ENCODE assay signal across 27 cellular contexts in the genomic region with DNA sequence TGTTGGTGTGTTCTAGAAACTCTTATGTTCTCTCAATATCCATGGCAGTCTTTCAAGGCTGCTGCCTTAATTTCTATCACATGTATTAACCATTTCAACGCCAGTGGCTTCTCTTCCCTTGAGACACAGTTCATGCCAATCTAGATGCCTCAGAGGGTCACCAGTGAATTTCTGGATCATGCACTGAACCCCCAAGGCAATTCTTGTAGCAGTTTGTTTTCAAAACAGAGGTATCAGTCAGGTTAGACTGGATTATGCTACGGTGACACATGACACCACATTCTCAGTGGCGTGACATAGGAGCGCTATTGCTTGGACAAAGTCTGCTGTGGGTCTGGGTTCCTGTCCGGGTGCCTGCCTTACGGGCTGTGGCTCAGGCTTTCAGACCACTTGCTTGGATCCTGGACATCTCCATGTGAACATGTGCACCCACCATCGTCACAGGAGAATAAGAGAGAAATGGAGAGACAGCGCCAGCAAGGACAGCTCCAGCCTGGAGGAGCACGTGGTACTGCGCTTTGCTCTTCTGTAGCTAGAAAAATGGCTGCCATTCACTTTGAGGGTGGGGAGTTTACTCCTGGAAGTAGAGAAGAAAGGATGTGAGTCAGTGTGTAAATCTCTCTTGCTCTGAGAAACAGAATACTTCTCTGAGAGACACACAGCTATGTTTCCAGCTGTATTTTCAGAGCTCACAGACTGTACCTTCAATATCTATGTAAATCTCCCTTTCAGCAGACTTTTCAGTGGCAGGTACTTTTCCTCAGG.
"Had no signal": no experiment of that assay in that cellular context is flagged by ENCODE, and none has a peak within 500 bp of the region (broad histone marks: within the 10 kb centered on the region; RNA-seq: fewer than 3 reads in every experiment).

No MANE protein-coding gene starts in this region.

- H3K36me3 ChIP-seq: ascending aorta, cardiac muscle cell, SJSA1 had no signal

- H3K9me3 Mint-ChIP-seq: activated CD4-positive, alpha-beta memory T cell treated with anti-CD3 and anti-CD28 coated beads for 36 hours; activated CD4-positive, alpha-beta T cell treated with anti-CD3 and anti-CD28 coated beads, Interleukin-2, amount 10 ng/mL, durations not matched to agents 7 days and 5 days; activated T-cell treated with anti-CD3 and anti-CD28 coated beads, Interleukin-2, amount 50 U/mL, for 4 hours had no signal

- H3K4me1 Mint-ChIP-seq: activated B cell treated with CpG ODN at 0.5 μM for 24 hours; activated CD4-positive, alpha-beta T cell treated with anti-CD3 and anti-CD28 coated beads, Interleukin-2, amount 10 ng/mL, durations not matched to agents 7 days and 5 days; activated naive CD8-positive, alpha-beta T cell treated with anti-CD3 and anti-CD28 coated beads, Interleukin-2, amount 50 U/mL, for 24 hours had no signal

- H3K27me3 Mint-ChIP-seq: activated B cell treated with CpG ODN at 0.5 μM for 24 hours; activated CD4-positive, alpha-beta memory T cell treated with anti-CD3 and anti-CD28 coated beads for 36 hours; activated CD4-positive, alpha-beta T cell treated with anti-CD3 and anti-CD28 coated beads, Interleukin-2, amount 10 ng/mL, durations not matched to agents 7 days and 5 days; brain had no signal

- H3K27ac ChIP-seq: ascending aorta, cardiac muscle cell, RWPE1, SJSA1 had no signal

- H3K4me3 ChIP-seq: ascending aorta, cardiac muscle cell, SJSA1 had no signal

- ATAC-seq: activated naive CD4-positive, alpha-beta T cell treated with anti-CD3 and anti-CD28 coated beads, Interleukin-2, amount 50 U/mL, for 72 hours; activated naive CD8-positive, alpha-beta T cell treated with anti-CD3 and anti-CD28 coated beads, Interleukin-2, amount 50 U/mL, for 24 hours; activated T-cell treated with anti-CD3 and anti-CD28 coated beads, Interleukin-2, amount 50 U/mL, for 4 hours; Panc1; T-helper 17 cell had no signal

- H3K27me3 ChIP-seq: ascending aorta, cardiac muscle cell, SJSA1 had no signal

- H3K27ac Mint-ChIP-seq: activated B cell treated with CpG ODN at 0.5 μM for 24 hours; activated CD4-positive, alpha-beta memory T cell treated with anti-CD3 and anti-CD28 coated beads for 36 hours; activated CD4-positive, alpha-beta T cell treated with anti-CD3 and anti-CD28 coated beads, Interleukin-2, amount 10 ng/mL, durations not matched to agents 7 days and 5 days; activated naive CD4-positive, alpha-beta T cell treated with anti-CD3 and anti-CD28 coated beads, Interleukin-2, amount 50 U/mL, for 72 hours; activated naive CD8-positive, alpha-beta T cell treated with anti-CD3 and anti-CD28 coated beads, Interleukin-2, amount 50 U/mL, for 24 hours; brain; T-helper 17 cell had no signal

- H3K36me3 Mint-ChIP-seq: activated CD4-positive, alpha-beta memory T cell treated with anti-CD3 and anti-CD28 coated beads for 36 hours; activated naive CD4-positive, alpha-beta T cell treated with anti-CD3 and anti-CD28 coated beads, Interleukin-2, amount 50 U/mL, for 72 hours; brain had no signal

- H3K9me3 ChIP-seq: ascending aorta, SJSA1 had no signal

- H3K4me3 Mint-ChIP-seq: activated B cell treated with CpG ODN at 0.5 μM for 24 hours; activated CD4-positive, alpha-beta memory T cell treated with anti-CD3 and anti-CD28 coated beads for 36 hours; activated CD4-positive, alpha-beta T cell treated with anti-CD3 and anti-CD28 coated beads, Interleukin-2, amount 10 ng/mL, durations not matched to agents 7 days and 5 days; activated naive CD8-positive, alpha-beta T cell treated with anti-CD3 and anti-CD28 coated beads, Interleukin-2, amount 50 U/mL, for 24 hours; activated T-cell treated with anti-CD3 and anti-CD28 coated beads, Interleukin-2, amount 50 U/mL, for 4 hours; brain; T-helper 17 cell had no signal

- DNase-seq: activated B cell treated with CpG ODN at 0.5 μM for 24 hours; activated CD4-positive, alpha-beta memory T cell treated with anti-CD3 and anti-CD28 coated beads for 36 hours; activated CD4-positive, alpha-beta T cell treated with anti-CD3 and anti-CD28 coated beads for 1 hour; activated CD4-positive, alpha-beta T cell treated with anti-CD3 and anti-CD28 coated beads, Interleukin-2, amount 10 ng/mL, durations not matched to agents 7 days and 5 days; activated CD8-positive, alpha-beta memory T cell treated with anti-CD3 and anti-CD28 coated beads for 24 hours; activated effector memory CD4-positive, alpha-beta T cell treated with anti-CD3 and anti-CD28 coated beads, Interleukin-2, amount 50 U/mL, for 16 hours; activated naive CD4-positive, alpha-beta T cell treated with Interleukin-2 at 50 U/mL for 16 hours; activated naive CD8-positive, alpha-beta T cell treated with anti-CD3 and anti-CD28 coated beads, Interleukin-2, amount 50 U/mL, for 24 hours; activated T-cell treated with anti-CD3 and anti-CD28 coated beads, Interleukin-2, amount 50 U/mL, for 4 hours; amniotic stem cell; NCI-H1092; NCI-H1417; NCI-H1930; NCI-H345; NCI-H510A; NCI-H526 treated with DMSO at 0.1 percent for 48 hours; NCI-H82; SHP77; T-helper 17 cell; T-helper 9 cell had no signal

- H3K4me1 ChIP-seq: ascending aorta, SJSA1 had no signal
